ENCODE assay signal across 22 cellular contexts in genomic region chr10:17801507-17801906, GRCh38. TPM values are rescaled to one million over a fixed set of nuclear protein-coding genes. Genes with fewer than 3 reads are reported as not detected.
DNase-seq lines count a peak whose midpoint lies in the region; ATAC-seq and TF ChIP-seq lines count a peak whose summit lies in the region.
"Had no signal": no experiment of that assay in that cellular context is flagged by ENCODE, and none has a peak within 500 bp of the region (broad histone marks: within the 10 kb centered on the region; RNA-seq: fewer than 3 reads in every experiment).

No MANE protein-coding gene starts in this region.

- no peaks in the 10 kb centered on the region for H3K27me3 ChIP-seq in esophagus muscularis mucosa
- H3K27me3 ChIP-seq: neutrophil, transverse colon had no signal

- TF ChIP-seq CTCF in choroid plexus epithelial cell (conservative IDR thresholded peaks at IDR 0.05; ENCODE audit: low read depth, low read length) (peak; percentile 4), progenitor cell of endocrine pancreas (IDR thresholded peaks at IDR 0.05; ENCODE audit: unreplicated experiment) (peak; percentile 31), esophagus muscularis mucosa (IDR thresholded peaks at IDR 0.05) (no peak)

- intact Hi-C loops in esophagus muscularis mucosa (cut with DNase I) = no loop called here

- no peaks in the 10 kb centered on the region for H3K4me1 ChIP-seq in esophagus muscularis mucosa

- H3K36me3 Mint-ChIP-seq in progenitor cell of endocrine pancreas (ENCODE audit: insufficient read depth) = no peaks in the 10 kb centered on the region
- H3K36me3 Mint-ChIP-seq in activated T-helper 17 cell treated with anti-CD3 and anti-CD28 coated beads, Interleukin-2, amount 50 U/mL, for 72 hours (ENCODE audit: low read depth) = no peaks in the 10 kb centered on the region
- H3K36me3 Mint-ChIP-seq: activated naive CD4-positive, alpha-beta T cell treated with anti-CD3 and anti-CD28 coated beads, Interleukin-2, amount 50 U/mL, for 24 hours; CD14-positive monocyte; stimulated activated memory B cell treated with anti-CD40 and anti-IgM and Interleukin-4, amounts not matched to agents 10 μg/mL and 1 μg/mL and 100 μg/mL, for 72 hours had no signal

- WGBS in esophagus muscularis mucosa = 94% methylated on average over 3 of the region's 3 CpGs

- H3K27ac Mint-ChIP-seq in progenitor cell of endocrine pancreas = no peak overlapping the region
- no peak overlapping the region for H3K27ac Mint-ChIP-seq in activated T-helper 17 cell treated with anti-CD3 and anti-CD28 coated beads, Interleukin-2, amount 50 U/mL, for 72 hours
- H3K27ac Mint-ChIP-seq: activated naive CD4-positive, alpha-beta T cell treated with anti-CD3 and anti-CD28 coated beads, Interleukin-2, amount 50 U/mL, for 24 hours; stimulated activated memory B cell treated with anti-CD40 and anti-IgM and Interleukin-4, amounts not matched to agents 10 μg/mL and 1 μg/mL and 100 μg/mL, for 72 hours had no signal

- H3K4me3 ChIP-seq in choroid plexus epithelial cell (ENCODE audit: low read depth, low read length) (no peak overlapping the region), esophagus muscularis mucosa (no peak overlapping the region)
- H3K4me3 ChIP-seq: coronary artery, transverse colon had no signal

- no peak overlapping the region for H3K4me3 Mint-ChIP-seq in progenitor cell of endocrine pancreas (ENCODE audit: low read depth)
- no peak overlapping the region for H3K4me3 Mint-ChIP-seq in activated T-helper 17 cell treated with anti-CD3 and anti-CD28 coated beads, Interleukin-2, amount 50 U/mL, for 72 hours
- H3K4me3 Mint-ChIP-seq: activated naive CD4-positive, alpha-beta T cell treated with anti-CD3 and anti-CD28 coated beads, Interleukin-2, amount 50 U/mL, for 24 hours; CD14-positive monocyte; stimulated activated memory B cell treated with anti-CD40 and anti-IgM and Interleukin-4, amounts not matched to agents 10 μg/mL and 1 μg/mL and 100 μg/mL, for 72 hours had no signal

- TF ChIP-seq POLR2A in esophagus muscularis mucosa (IDR thresholded peaks at IDR 0.05; ENCODE audit: low read depth) = no peak

- peaks cover 6% of the 10 kb centered on the region for H3K9me3 Mint-ChIP-seq in progenitor cell of endocrine pancreas (ENCODE audit: low read depth)
- H3K9me3 Mint-ChIP-seq in activated T-helper 17 cell treated with anti-CD3 and anti-CD28 coated beads, Interleukin-2, amount 50 U/mL, for 72 hours = no peaks in the 10 kb centered on the region
- H3K9me3 Mint-ChIP-seq: activated naive CD4-positive, alpha-beta T cell treated with anti-CD3 and anti-CD28 coated beads, Interleukin-2, amount 50 U/mL, for 24 hours; stimulated activated memory B cell treated with anti-CD40 and anti-IgM and Interleukin-4, amounts not matched to agents 10 μg/mL and 1 μg/mL and 100 μg/mL, for 72 hours had no signal

- H3K27ac ChIP-seq in esophagus muscularis mucosa (replicated peaks in 1 of 4) = no peak overlapping the region
- H3K27ac ChIP-seq: coronary artery, neutrophil, transverse colon had no signal

- H3K9me3 ChIP-seq in esophagus muscularis mucosa = peaks cover 0 to 5% (median 2%) of the 10 kb centered on the region in 4 donors
- H3K9me3 ChIP-seq: neutrophil, transverse colon had no signal

- ATAC-seq in activated T-helper 17 cell treated with anti-CD3 and anti-CD28 coated beads, Interleukin-2, amount 50 U/mL, for 72 hours (replicated peaks) = no peak
- no peak for ATAC-seq in GM19023 (IDR thresholded peaks at IDR 0.05; ENCODE audit: unreplicated experiment)
- ATAC-seq: stimulated activated memory B cell treated with anti-CD40 and anti-IgM and Interleukin-4, amounts not matched to agents 10 μg/mL and 1 μg/mL and 100 μg/mL, for 72 hours had no signal

- H3K27me3 Mint-ChIP-seq in progenitor cell of endocrine pancreas = peaks cover 50% of the 10 kb centered on the region
- peaks cover 3% of the 10 kb centered on the region for H3K27me3 Mint-ChIP-seq in activated T-helper 17 cell treated with anti-CD3 and anti-CD28 coated beads, Interleukin-2, amount 50 U/mL, for 72 hours
- H3K27me3 Mint-ChIP-seq: activated naive CD4-positive, alpha-beta T cell treated with anti-CD3 and anti-CD28 coated beads, Interleukin-2, amount 50 U/mL, for 24 hours; stimulated activated memory B cell treated with anti-CD40 and anti-IgM and Interleukin-4, amounts not matched to agents 10 μg/mL and 1 μg/mL and 100 μg/mL, for 72 hours had no signal

- peak; percentile 12 for DNase-seq in NCI-H82 (lab: John Stamatoyannopoulos, UW)
- no peak for DNase-seq in NCI-H82 treated with DMSO at 0.1 percent for 48 hours (lab: John Stamatoyannopoulos, UW; ENCODE audit: unreplicated experiment)
- DNase-seq in NAMALWA (ENCODE audit: low spot score) = peak; percentile 7
- DNase-seq in choroid plexus epithelial cell (ENCODE audit: low read depth) = no peak
- DNase-seq in progenitor cell of endocrine pancreas (ENCODE audit: low spot score, unreplicated experiment) = no peak
- no peak for DNase-seq in esophagus muscularis mucosa (ENCODE audit: extremely low spot score)
- DNase-seq: activated CD4-positive, alpha-beta T cell treated with anti-CD3 and anti-CD28 coated beads, Interleukin-2, amount 50 U/mL, for 1 hour; Karpas-422; midbrain; NCI-H1417 treated with DMSO at 0.1 percent for 48 hours; NCI-H2171; NK-92 treated with Interleukin-12 subunit alpha and Interleukin-12 subunit beta, amount 100 ng/mL, for 24 hours; stimulated activated CD4-positive, alpha-beta T cell treated with anti-CD3 and anti-CD28 coated beads, Interleukin-15, amount 100 ng/mL, for 24 hours; T-helper 1 cell; transverse colon had no signal

- TF ChIP-seq EP300 in esophagus muscularis mucosa (IDR thresholded peaks at IDR 0.05) = no peak

- H3K36me3 ChIP-seq in esophagus muscularis mucosa = no peaks in the 10 kb centered on the region
- H3K36me3 ChIP-seq: neutrophil, transverse colon had no signal

- no peaks in the 10 kb centered on the region for H3K4me1 Mint-ChIP-seq in progenitor cell of endocrine pancreas (ENCODE audit: low read depth)
- H3K4me1 Mint-ChIP-seq in activated T-helper 17 cell treated with anti-CD3 and anti-CD28 coated beads, Interleukin-2, amount 50 U/mL, for 72 hours = peaks cover 10% of the 10 kb centered on the region
- H3K4me1 Mint-ChIP-seq: stimulated activated memory B cell treated with anti-CD40 and anti-IgM and Interleukin-4, amounts not matched to agents 10 μg/mL and 1 μg/mL and 100 μg/mL, for 72 hours had no signal

RNA-seq across cellular contexts. Expression of gene MRC1, which starts 7.6 kb away (rescaled TPM):
- total RNA-seq in progenitor cell of endocrine pancreas (0.04 TPM in 1 of 2 replicates, not detected in the other), esophagus muscularis mucosa (10 to 100 TPM; 21.9 to 69.6 (median 39.7) TPM)
- total RNA-seq in activated T-helper 17 cell treated with anti-CD3 and anti-CD28 coated beads, Interleukin-2, amount 50 U/mL, for 72 hours = under 1 TPM in 1 of 2 donors, not detected in 1; 0.08 TPM

RNA-seq across cellular contexts. Expression of gene TMEM236, which starts 49.5 kb away (rescaled TPM):
- total RNA-seq in progenitor cell of endocrine pancreas = 0.07 TPM in 2 replicates
- under 1 TPM; 0.30 to 0.37 TPM for total RNA-seq in activated T-helper 17 cell treated with anti-CD3 and anti-CD28 coated beads, Interleukin-2, amount 50 U/mL, for 72 hours
- total RNA-seq in esophagus muscularis mucosa = 1 to 10 TPM in 1 of 4 donors, under 1 TPM in 3; 0.34 to 1.2 (median 0.89) TPM

Comparison
In these comparisons a context has a peak if more than half of its experiments do, and no peak if none do; other contexts are left out.
1. DNase-seq: peak in NCI-H82 (single experiment) and NAMALWA (single experiment); none in NCI-H82 treated with DMSO at 0.1 percent for 48 hours (single experiment), choroid plexus epithelial cell (single experiment), progenitor cell of endocrine pancreas (single experiment) and esophagus muscularis mucosa (single experiment).
2. CTCF ChIP-seq: peak in choroid plexus epithelial cell (single experiment) and progenitor cell of endocrine pancreas (single experiment); none in esophagus muscularis mucosa (0 of 3).
3. RNA of gene MRC1, which starts 7.6 kb away (total RNA-seq): 21.9 to 69.6 TPM in esophagus muscularis mucosa; 0.08 TPM in activated T-helper 17 cell treated with anti-CD3 and anti-CD28 coated beads, Interleukin-2, amount 50 U/mL, for 72 hours and 0.04 TPM in progenitor cell of endocrine pancreas; every median in the first group is over 10 times any median in the second.